ENCODE assay signal across 21 cellular contexts in genomic region chr6:81998432-81998831, GRCh38.
DNase-seq lines count a peak whose midpoint lies in the region; ATAC-seq and TF ChIP-seq lines count a peak whose summit lies in the region.
"Had no signal": no experiment of that assay in that cellular context is flagged by ENCODE, and none has a peak within 500 bp of the region (broad histone marks: within the 10 kb centered on the region; RNA-seq: fewer than 3 reads in every experiment).

No MANE protein-coding gene starts in this region.

- DNase-seq in HS-5 (ENCODE audit: low read depth) (peak; percentile 48), astrocyte of the hippocampus (ENCODE audit: low read depth, low spot score) (peak; percentile 54), foreskin keratinocyte (peak in 1 of 2 donors; percentile 55), right cardiac atrium (no peak), GM19238 (ENCODE audit: insufficient read length, low spot score) (no peak), ACHN (no peak)
- DNase-seq in activated T-cell treated with anti-CD3 and anti-CD28 coated beads, Interleukin-2, amount 50 U/mL, for 72 hours, result no peak
- DNase-seq: activated CD4-positive, alpha-beta T cell treated with anti-CD3 and anti-CD28 coated beads, Interleukin-2, amount 50 U/mL, for 48 hours; activated naive CD8-positive, alpha-beta T cell treated with anti-CD3 and anti-CD28 coated beads, Interleukin-2, amount 10 ng/mL, durations not matched to agents 7 days and 5 days; activated T-cell treated with anti-CD3 and anti-CD28 coated beads, Interleukin-2, amount 50 U/mL, for 4 hours; CD8-positive, alpha-beta memory T cell; cerebellar nuclear complex; endodermal cell; glutamatergic neuron; H9; NCI-H1694 treated with DMSO at 0.1 percent for 48 hours; stimulated activated naive CD8-positive, alpha-beta T cell treated with anti-CD3 and anti-CD28 coated beads, Interleukin-15, Interleukin-2, amounts not matched to agents 100 U/mL and 50 U/mL, for 24 hours; upper lobe of left lung had no signal

- 89% methylated on average over 1 of the region's 1 CpG for WGBS in right cardiac atrium

- H3K27ac Mint-ChIP-seq in activated T-cell treated with anti-CD3 and anti-CD28 coated beads, Interleukin-2, amount 50 U/mL, for 72 hours, result no peak overlapping the region
- H3K27ac Mint-ChIP-seq: activated naive CD8-positive, alpha-beta T cell treated with anti-CD3 and anti-CD28 coated beads, Interleukin-2, amount 10 ng/mL, durations not matched to agents 7 days and 5 days; CD8-positive, alpha-beta memory T cell; endodermal cell; H9 had no signal

- in situ Hi-C loops in ACHN (cut with HindIII; ENCODE audit: low pct_ligation_motif_present, low pct_unique_long_range_greater_than_20kb, low sequenced_read_pairs), result no loop called here

- H2AFZ ChIP-seq in ACC112 (ENCODE audit: low read length, unreplicated experiment), result peak overlapping the region; percentile 2

- no peaks in the 10 kb centered on the region for H3K36me3 ChIP-seq in ACC112 (ENCODE audit: insufficient read depth, low read length)
- H3K36me3 ChIP-seq: prostate gland, upper lobe of left lung had no signal

- no peaks in the 10 kb centered on the region for H3K27me3 Mint-ChIP-seq in activated T-cell treated with anti-CD3 and anti-CD28 coated beads, Interleukin-2, amount 50 U/mL, for 72 hours (ENCODE audit: low read depth)
- H3K27me3 Mint-ChIP-seq: CD8-positive, alpha-beta memory T cell; natural killer cell treated with Interleukin-12 subunit alpha and Interleukin-12 subunit beta and Interleukin-15 and Interleukin-18, amount 100 ng/mL, for 72 hours had no signal

- H3K9me3 Mint-ChIP-seq in activated T-cell treated with anti-CD3 and anti-CD28 coated beads, Interleukin-2, amount 50 U/mL, for 72 hours, result no peaks in the 10 kb centered on the region
- H3K9me3 Mint-ChIP-seq: activated naive CD8-positive, alpha-beta T cell treated with anti-CD3 and anti-CD28 coated beads, Interleukin-2, amount 10 ng/mL, durations not matched to agents 7 days and 5 days; activated T-cell treated with anti-CD3 and anti-CD28 coated beads, Interleukin-2, amount 50 U/mL, for 4 hours; CD8-positive, alpha-beta memory T cell; endodermal cell; H9; natural killer cell treated with Interleukin-12 subunit alpha and Interleukin-12 subunit beta and Interleukin-15 and Interleukin-18, amount 100 ng/mL, for 72 hours had no signal

- H3K27ac ChIP-seq in ACC112 (ENCODE audit: low read depth, low read length), result peak overlapping the region; percentile 99
- H3K27ac ChIP-seq in foreskin keratinocyte, result peak overlapping the region; percentile 86
- no peak overlapping the region for H3K27ac ChIP-seq in right cardiac atrium (ENCODE audit: low read length)
- H3K27ac ChIP-seq: prostate gland, upper lobe of left lung had no signal

- H3K4me1 ChIP-seq in ACC112 (ENCODE audit: control insufficient read depth, insufficient read depth, low read length, unreplicated experiment) (peaks cover 64% of the 10 kb centered on the region), foreskin keratinocyte (peaks cover 49% of the 10 kb centered on the region), right cardiac atrium (ENCODE audit: control insufficient read depth, insufficient read depth, low read length) (no peaks in the 10 kb centered on the region)

- H3K4me3 ChIP-seq in ACC112 (ENCODE audit: low read depth, low read length), result peak overlapping the region; percentile 2; the same call in 1 of the 2 replicates
- H3K4me3 ChIP-seq in right cardiac atrium (ENCODE audit: low read length), result no peak overlapping the region
- H3K4me3 ChIP-seq: prostate gland, upper lobe of left lung had no signal

- H3K36me3 Mint-ChIP-seq in activated T-cell treated with anti-CD3 and anti-CD28 coated beads, Interleukin-2, amount 50 U/mL, for 72 hours (ENCODE audit: insufficient read depth in 2 of 2), result no peaks in the 10 kb centered on the region
- H3K36me3 Mint-ChIP-seq: activated naive CD8-positive, alpha-beta T cell treated with anti-CD3 and anti-CD28 coated beads, Interleukin-2, amount 10 ng/mL, durations not matched to agents 7 days and 5 days; CD8-positive, alpha-beta memory T cell; natural killer cell treated with Interleukin-12 subunit alpha and Interleukin-12 subunit beta and Interleukin-15 and Interleukin-18, amount 100 ng/mL, for 72 hours had no signal

- intact Hi-C loops in right cardiac atrium (cut with DNase I), result loop anchor here in 1 of 4 donors (2.0 kb wide), 1 partner anchor 36 kb away; no protein-coding TSS in a partner anchor

- no peaks in the 10 kb centered on the region for H3K4me1 Mint-ChIP-seq in activated T-cell treated with anti-CD3 and anti-CD28 coated beads, Interleukin-2, amount 50 U/mL, for 72 hours (ENCODE audit: low read depth)
- H3K4me1 Mint-ChIP-seq: activated naive CD8-positive, alpha-beta T cell treated with anti-CD3 and anti-CD28 coated beads, Interleukin-2, amount 10 ng/mL, durations not matched to agents 7 days and 5 days; CD8-positive, alpha-beta memory T cell; endodermal cell had no signal

- ATAC-seq in foreskin keratinocyte (no peak), right cardiac atrium (no peak)
- ATAC-seq in activated T-cell treated with anti-CD3 and anti-CD28 coated beads, Interleukin-2, amount 50 U/mL, for 72 hours (replicated peaks in 1 of 2), result no peak
- ATAC-seq: activated T-cell treated with anti-CD3 and anti-CD28 coated beads, Interleukin-2, amount 50 U/mL, for 4 hours; natural killer cell treated with Interleukin-12 subunit alpha and Interleukin-12 subunit beta and Interleukin-15 and Interleukin-18, amount 100 ng/mL, for 72 hours; stimulated activated naive CD8-positive, alpha-beta T cell treated with anti-CD3 and anti-CD28 coated beads, Interleukin-15, Interleukin-2, amounts not matched to agents 100 U/mL and 50 U/mL, for 24 hours had no signal

- no peak overlapping the region for H3K4me3 Mint-ChIP-seq in activated T-cell treated with anti-CD3 and anti-CD28 coated beads, Interleukin-2, amount 50 U/mL, for 72 hours
- H3K4me3 Mint-ChIP-seq: activated naive CD8-positive, alpha-beta T cell treated with anti-CD3 and anti-CD28 coated beads, Interleukin-2, amount 10 ng/mL, durations not matched to agents 7 days and 5 days; activated T-cell treated with anti-CD3 and anti-CD28 coated beads, Interleukin-2, amount 50 U/mL, for 4 hours; CD8-positive, alpha-beta memory T cell; endodermal cell; H9; natural killer cell treated with Interleukin-12 subunit alpha and Interleukin-12 subunit beta and Interleukin-15 and Interleukin-18, amount 100 ng/mL, for 72 hours had no signal

- no peaks in the 10 kb centered on the region for H3K9me3 ChIP-seq in right cardiac atrium (ENCODE audit: control insufficient read depth, low read length)
- H3K9me3 ChIP-seq: prostate gland, upper lobe of left lung had no signal

- TF ChIP-seq CTCF in foreskin keratinocyte (conservative IDR thresholded peaks at IDR 0.05), result no peak

- H3K79me2 ChIP-seq in ACC112 (ENCODE audit: control insufficient read depth, insufficient read depth, low read length, unreplicated experiment), result no peaks in the 10 kb centered on the region

- H3K27me3 ChIP-seq in ACC112 (ENCODE audit: insufficient read depth, low read length), result no peaks in the 10 kb centered on the region
- H3K27me3 ChIP-seq in foreskin keratinocyte, result no peaks in the 10 kb centered on the region
- H3K27me3 ChIP-seq in right cardiac atrium (ENCODE audit: control insufficient read depth, insufficient read depth), result no peaks in the 10 kb centered on the region
- H3K27me3 ChIP-seq: upper lobe of left lung had no signal

Comparison
In these comparisons a context has a peak if more than half of its experiments do, and no peak if none do; other contexts are left out.
1. DNase-seq: peak in HS-5 (single experiment) and astrocyte of the hippocampus (single experiment); none in right cardiac atrium (0 of 3), GM19238 (single experiment), ACHN (single experiment) and activated T-cell treated with anti-CD3 and anti-CD28 coated beads, Interleukin-2, amount 50 U/mL, for 72 hours (0 of 2).